In the genomic region with DNA sequence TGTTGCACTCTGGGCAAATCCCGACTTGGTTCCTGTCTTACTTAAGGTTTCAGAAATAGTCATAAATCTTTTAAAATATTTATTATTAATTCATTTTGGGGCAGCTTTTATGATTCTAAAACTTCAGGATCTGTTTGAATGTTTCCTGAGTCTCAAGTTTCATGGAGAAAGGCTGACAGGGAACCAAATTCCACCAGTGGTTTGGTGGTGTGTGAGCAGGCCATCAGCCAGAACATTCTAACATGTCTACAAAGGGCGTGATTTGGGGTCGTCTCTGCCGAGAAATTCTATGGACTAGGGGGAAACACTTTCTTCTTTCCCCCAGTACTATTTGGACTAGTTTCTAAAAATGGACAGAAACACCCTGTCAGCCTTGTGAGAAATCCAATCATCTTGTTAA, we compare ENCODE assay signal across 12 cellular contexts.
"Had no signal": no experiment of that assay in that cellular context is flagged by ENCODE, and none has a peak within 500 bp of the region (broad histone marks: within the 10 kb centered on the region; RNA-seq: fewer than 3 reads in every experiment).

No MANE protein-coding gene starts in this region.

- H3K79me2 ChIP-seq: parathyroid adenoma had no signal

- H3K27me3 ChIP-seq: transverse colon had no signal

- H3K9ac ChIP-seq: parathyroid adenoma had no signal

- H3K4me1 Mint-ChIP-seq: activated CD4-positive, alpha-beta T cell treated with anti-CD3 and anti-CD28 coated beads, Interleukin-2, amount 10 ng/mL, durations not matched to agents 7 days and 5 days had no signal

- DNase-seq: activated B cell treated with CpG ODN at 0.5 μM for 24 hours; activated CD4-positive, alpha-beta T cell treated with anti-CD3 and anti-CD28 coated beads, Interleukin-2, amount 10 ng/mL, durations not matched to agents 7 days and 5 days; activated CD8-positive, alpha-beta memory T cell treated with anti-CD3 and anti-CD28 coated beads for 24 hours; activated naive CD4-positive, alpha-beta T cell treated with Interleukin-2 at 50 U/mL for 16 hours; cerebellar nuclear complex; dermis blood vessel endothelial cell; retina; stimulated activated CD4-positive, alpha-beta T cell treated with anti-CD3 and anti-CD28 coated beads, Interleukin-2, amount 100 ng/mL, for 24 hours; stimulated activated naive B cell treated with anti-CD40 and anti-IgM and Interleukin-4, amounts not matched to agents 10 μg/mL and 1 μg/mL and 100 μg/mL, for 72 hours; T-helper 2 cell; transverse colon had no signal

- H3K4me3 ChIP-seq: transverse colon had no signal

- H3K4me3 Mint-ChIP-seq: activated B cell treated with CpG ODN at 0.5 μM for 24 hours; activated CD4-positive, alpha-beta T cell treated with anti-CD3 and anti-CD28 coated beads, Interleukin-2, amount 10 ng/mL, durations not matched to agents 7 days and 5 days; stimulated activated naive B cell treated with anti-CD40 and anti-IgM and Interleukin-4, amounts not matched to agents 10 μg/mL and 1 μg/mL and 100 μg/mL, for 72 hours had no signal

- H3K27ac Mint-ChIP-seq: activated B cell treated with CpG ODN at 0.5 μM for 24 hours; activated CD4-positive, alpha-beta T cell treated with anti-CD3 and anti-CD28 coated beads, Interleukin-2, amount 10 ng/mL, durations not matched to agents 7 days and 5 days; stimulated activated naive B cell treated with anti-CD40 and anti-IgM and Interleukin-4, amounts not matched to agents 10 μg/mL and 1 μg/mL and 100 μg/mL, for 72 hours had no signal

- H3K9me3 Mint-ChIP-seq: activated B cell treated with CpG ODN at 0.5 μM for 24 hours; activated CD4-positive, alpha-beta T cell treated with anti-CD3 and anti-CD28 coated beads, Interleukin-2, amount 10 ng/mL, durations not matched to agents 7 days and 5 days; stimulated activated naive B cell treated with anti-CD40 and anti-IgM and Interleukin-4, amounts not matched to agents 10 μg/mL and 1 μg/mL and 100 μg/mL, for 72 hours had no signal

- H3K36me3 ChIP-seq: transverse colon had no signal

- H3K9me3 ChIP-seq: transverse colon had no signal

- H3K36me3 Mint-ChIP-seq: stimulated activated naive B cell treated with anti-CD40 and anti-IgM and Interleukin-4, amounts not matched to agents 10 μg/mL and 1 μg/mL and 100 μg/mL, for 72 hours had no signal

- H3K4me1 ChIP-seq: parathyroid adenoma had no signal

- H3K27ac ChIP-seq: parathyroid adenoma, transverse colon had no signal
